ENCODE assay signal across 18 cellular contexts in the genomic region with DNA sequence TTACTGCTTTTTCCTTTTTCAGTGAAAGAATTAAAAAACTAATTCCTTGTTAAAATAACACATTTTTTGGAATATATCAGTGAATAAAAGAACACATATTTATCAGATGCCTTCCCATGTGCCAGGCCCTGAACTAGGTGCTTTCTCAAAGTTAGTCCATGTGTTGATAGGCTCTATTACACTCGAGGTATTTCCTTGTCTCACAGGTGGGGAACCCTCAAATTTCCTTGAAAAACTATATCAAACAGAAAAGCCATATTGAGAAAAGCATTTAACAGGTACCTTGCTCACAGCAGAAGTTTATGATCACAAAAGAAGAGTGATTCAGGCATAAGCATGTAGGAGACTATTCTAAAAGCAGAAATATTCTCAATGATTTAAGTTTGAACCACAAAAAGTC.
"Had no signal": no experiment of that assay in that cellular context is flagged by ENCODE, and none has a peak within 500 bp of the region (broad histone marks: within the 10 kb centered on the region; RNA-seq: fewer than 3 reads in every experiment).

No MANE protein-coding gene starts in this region.

- H3K27me3 Mint-ChIP-seq: activated B cell treated with CpG ODN at 0.5 μM for 24 hours; activated CD4-positive, alpha-beta T cell treated with anti-CD3 and anti-CD28 coated beads, Interleukin-2, amount 10 ng/mL, durations not matched to agents 7 days and 5 days; activated naive CD4-positive, alpha-beta T cell treated with anti-CD3 and anti-CD28 coated beads, Interleukin-2, amount 50 U/mL, for 24 hours had no signal

- H3K9me3 ChIP-seq: left lung, ovary, tibial artery, vagina had no signal

- H3K27ac ChIP-seq: brain microvascular endothelial cell, left lung, ovary, tibial artery, vagina had no signal

- DNase-seq: activated B cell treated with CpG ODN at 0.5 μM for 24 hours; activated CD4-positive, alpha-beta T cell treated with anti-CD3 and anti-CD28 coated beads, Interleukin-2, amount 10 ng/mL, durations not matched to agents 7 days and 5 days; activated effector memory CD4-positive, alpha-beta T cell treated with Interleukin-2 at 50 U/mL for 16 hours; activated T-cell treated with anti-CD3 and anti-CD28 coated beads, Interleukin-2, amount 50 U/mL, for 1 hour; amniotic stem cell; brain microvascular endothelial cell; dermis blood vessel endothelial cell; endodermal cell; glutamatergic neuron; immature natural killer cell; left lung; ovary; tibial artery had no signal

- H3K4me1 ChIP-seq: left lung, tibial artery, vagina had no signal

- ATAC-seq: esophagus mucosa, left lung had no signal

- H3K9me3 Mint-ChIP-seq: activated B cell treated with CpG ODN at 0.5 μM for 24 hours; activated CD4-positive, alpha-beta T cell treated with anti-CD3 and anti-CD28 coated beads, Interleukin-2, amount 10 ng/mL, durations not matched to agents 7 days and 5 days; activated naive CD4-positive, alpha-beta T cell treated with anti-CD3 and anti-CD28 coated beads, Interleukin-2, amount 50 U/mL, for 24 hours; endodermal cell; immature natural killer cell; neural crest cell; T-helper 1 cell treated with Interleukin-12 subunit alpha and Interleukin-12 subunit beta and Interleukin-4 antibody, amounts not matched to agents 30 μg/mL and 1 μg/mL, for 36 hours had no signal

- H3K27me3 ChIP-seq: brain microvascular endothelial cell, left lung, ovary, tibial artery, vagina had no signal

- H3K4me3 ChIP-seq: left lung, ovary, tibial artery, vagina had no signal

- H3K4me1 Mint-ChIP-seq: activated B cell treated with CpG ODN at 0.5 μM for 24 hours; activated CD4-positive, alpha-beta T cell treated with anti-CD3 and anti-CD28 coated beads, Interleukin-2, amount 10 ng/mL, durations not matched to agents 7 days and 5 days; activated naive CD4-positive, alpha-beta T cell treated with anti-CD3 and anti-CD28 coated beads, Interleukin-2, amount 50 U/mL, for 24 hours; immature natural killer cell had no signal

- H3K27ac Mint-ChIP-seq: activated B cell treated with CpG ODN at 0.5 μM for 24 hours; activated CD4-positive, alpha-beta T cell treated with anti-CD3 and anti-CD28 coated beads, Interleukin-2, amount 10 ng/mL, durations not matched to agents 7 days and 5 days; activated naive CD4-positive, alpha-beta T cell treated with anti-CD3 and anti-CD28 coated beads, Interleukin-2, amount 50 U/mL, for 24 hours; endodermal cell; immature natural killer cell; T-helper 1 cell treated with Interleukin-12 subunit alpha and Interleukin-12 subunit beta and Interleukin-4 antibody, amounts not matched to agents 30 μg/mL and 1 μg/mL, for 36 hours had no signal

- H3K4me3 Mint-ChIP-seq: activated B cell treated with CpG ODN at 0.5 μM for 24 hours; activated CD4-positive, alpha-beta T cell treated with anti-CD3 and anti-CD28 coated beads, Interleukin-2, amount 10 ng/mL, durations not matched to agents 7 days and 5 days; activated naive CD4-positive, alpha-beta T cell treated with anti-CD3 and anti-CD28 coated beads, Interleukin-2, amount 50 U/mL, for 24 hours; endodermal cell; immature natural killer cell; neural crest cell; T-helper 1 cell treated with Interleukin-12 subunit alpha and Interleukin-12 subunit beta and Interleukin-4 antibody, amounts not matched to agents 30 μg/mL and 1 μg/mL, for 36 hours had no signal

- H3K36me3 ChIP-seq: ovary had no signal
